Comparison of ENCODE assay signal across 12 cellular contexts in genomic region chr4:23728971-23729370, GRCh38.
"Had no signal": no experiment of that assay in that cellular context is flagged by ENCODE, and none has a peak within 500 bp of the region (broad histone marks: within the 10 kb centered on the region; RNA-seq: fewer than 3 reads in every experiment).

No MANE protein-coding gene starts in this region.

- ATAC-seq: activated naive CD8-positive, alpha-beta T cell treated with anti-CD3 and anti-CD28 coated beads, Interleukin-2, amount 50 U/mL, for 24 hours; naive thymus-derived CD8-positive, alpha-beta T cell; stimulated activated memory B cell treated with anti-CD40 and anti-IgM and Interleukin-4, amounts not matched to agents 10 μg/mL and 1 μg/mL and 100 μg/mL, for 72 hours had no signal

- DNase-seq: activated CD4-positive, alpha-beta T cell treated with anti-CD3 and anti-CD28 coated beads, Interleukin-2, amount 50 U/mL, for 1 hour; activated naive CD4-positive, alpha-beta T cell treated with Interleukin-2 at 50 U/mL for 16 hours; activated naive CD8-positive, alpha-beta T cell treated with anti-CD3 and anti-CD28 coated beads, Interleukin-2, amount 50 U/mL, for 24 hours; dermis blood vessel endothelial cell; endodermal cell; left lung; naive thymus-derived CD8-positive, alpha-beta T cell; retina; stimulated activated CD4-positive, alpha-beta T cell treated with anti-CD3 and anti-CD28 coated beads, Interleukin-2, amount 100 ng/mL, for 48 hours; thyroid gland had no signal

- H3K4me3 Mint-ChIP-seq: activated naive CD8-positive, alpha-beta T cell treated with anti-CD3 and anti-CD28 coated beads, Interleukin-2, amount 50 U/mL, for 24 hours; endodermal cell; naive thymus-derived CD8-positive, alpha-beta T cell; stimulated activated memory B cell treated with anti-CD40 and anti-IgM and Interleukin-4, amounts not matched to agents 10 μg/mL and 1 μg/mL and 100 μg/mL, for 72 hours had no signal

- H3K4me3 ChIP-seq: ascending aorta, left lung, thyroid gland had no signal

- H3K4me1 Mint-ChIP-seq: activated naive CD8-positive, alpha-beta T cell treated with anti-CD3 and anti-CD28 coated beads, Interleukin-2, amount 50 U/mL, for 24 hours; naive thymus-derived CD8-positive, alpha-beta T cell; stimulated activated memory B cell treated with anti-CD40 and anti-IgM and Interleukin-4, amounts not matched to agents 10 μg/mL and 1 μg/mL and 100 μg/mL, for 72 hours had no signal

- H3K9me3 Mint-ChIP-seq: activated naive CD8-positive, alpha-beta T cell treated with anti-CD3 and anti-CD28 coated beads, Interleukin-2, amount 50 U/mL, for 24 hours had no signal

- H3K36me3 Mint-ChIP-seq: naive thymus-derived CD8-positive, alpha-beta T cell; stimulated activated memory B cell treated with anti-CD40 and anti-IgM and Interleukin-4, amounts not matched to agents 10 μg/mL and 1 μg/mL and 100 μg/mL, for 72 hours had no signal

- H3K27ac Mint-ChIP-seq: activated naive CD8-positive, alpha-beta T cell treated with anti-CD3 and anti-CD28 coated beads, Interleukin-2, amount 50 U/mL, for 24 hours; endodermal cell; naive thymus-derived CD8-positive, alpha-beta T cell; stimulated activated memory B cell treated with anti-CD40 and anti-IgM and Interleukin-4, amounts not matched to agents 10 μg/mL and 1 μg/mL and 100 μg/mL, for 72 hours had no signal

- H3K27me3 Mint-ChIP-seq: activated naive CD8-positive, alpha-beta T cell treated with anti-CD3 and anti-CD28 coated beads, Interleukin-2, amount 50 U/mL, for 24 hours; stimulated activated memory B cell treated with anti-CD40 and anti-IgM and Interleukin-4, amounts not matched to agents 10 μg/mL and 1 μg/mL and 100 μg/mL, for 72 hours had no signal
